Comparison of ENCODE assay signal across 8 cellular contexts in genomic region chr14:23953464-23954278, GRCh38. TPM values are rescaled to one million over a fixed set of nuclear protein-coding genes. Genes with fewer than 3 reads are reported as not detected.
DNase-seq lines count a peak whose midpoint lies in the region; ATAC-seq and TF ChIP-seq lines count a peak whose summit lies in the region.

Gene DHRS4 (plus strand): TSS chr14:23953770. CDS start chr14:23953789, 19 bp downstream.

- peak within 1 kb of the TSS; percentile 88 for H3K9ac ChIP-seq in fibroblast of lung (ENCODE audit: insufficient read depth, low read length)

- DNase-seq in Daoy (ENCODE audit: low read depth): peak; percentile 93
- peak; percentile 80 to 88 for DNase-seq in Kasumi-1 (lab: John Stamatoyannopoulos, UW)
- peak; percentile 81 for DNase-seq in RPMI7951 (ENCODE audit: low read depth)
- DNase-seq in activated T-helper 1 cell treated with anti-CD3 and anti-CD28 coated beads, Interleukin-12 subunit alpha, Interleukin-12 subunit beta, Interleukin-2, Interleukin-4 antibody, amounts not matched to agents 30 ng/mL and 10 ng/mL and 1 ng/mL, durations not matched to agents 14 hours and 24 hours and 36 hours (ENCODE audit: low spot score): peak; percentile 71
- DNase-seq in fibroblast of lung (ENCODE audit: low read depth in 2 of 2): peak; percentile 83 to 85
- DNase-seq in natural killer cell: peak; percentile 67
- peak; percentile 73 for DNase-seq in stimulated activated naive CD4-positive, alpha-beta T cell treated with Interleukin-2 at 50 U/mL for 16 hours (lab: John Stamatoyannopoulos, UW)

- no peaks in the 10 kb centered on the region for H3K79me2 ChIP-seq in fibroblast of lung (ENCODE audit: control insufficient read depth, insufficient read depth, low read length)

- H3K27me3 ChIP-seq in fibroblast of lung (ENCODE audit: control insufficient read depth, insufficient read depth, low read length): no peaks in the 10 kb centered on the region

- no peaks in the 10 kb centered on the region for H3K4me1 ChIP-seq in fibroblast of lung (ENCODE audit: control insufficient read depth, extremely low read depth, insufficient read depth, low read length)

- H3K9me3 ChIP-seq in fibroblast of lung (ENCODE audit: control insufficient read depth, insufficient read depth, low read depth, low read length): no peaks in the 10 kb centered on the region

- H4K20me1 ChIP-seq in fibroblast of lung (ENCODE audit: control insufficient read depth, extremely low read depth, insufficient read depth, low read length): no peaks in the 10 kb centered on the region

- TF ChIP-seq CTCF in fibroblast of lung (conservative IDR thresholded peaks at IDR 0.05 in 1 of 2, IDR thresholded peaks at IDR 0.05 in 1 of 2; ENCODE audit: low read depth in 1 of 2, low read length in 2 of 2) (peak; percentile 90 to 92), natural killer cell (IDR thresholded peaks at IDR 0.05) (peak; percentile 78)

- peak within 1 kb of the TSS; percentile 76 for H3K27ac ChIP-seq in fibroblast of lung (ENCODE audit: insufficient read depth, low read length)

- no peaks in the 10 kb centered on the region for H3K27me3 Mint-ChIP-seq in activated T-helper 1 cell treated with anti-CD3 and anti-CD28 coated beads, Interleukin-12 subunit alpha, Interleukin-12 subunit beta, Interleukin-2, Interleukin-4 antibody, amounts not matched to agents 30 ng/mL and 10 ng/mL and 1 ng/mL, durations not matched to agents 14 hours and 24 hours and 36 hours (ENCODE audit: insufficient read depth)
- no peaks in the 10 kb centered on the region for H3K27me3 Mint-ChIP-seq in natural killer cell (ENCODE audit: low read depth in 2 of 2)

- intact Hi-C loops in activated T-helper 1 cell treated with anti-CD3 and anti-CD28 coated beads, Interleukin-12 subunit alpha, Interleukin-12 subunit beta, Interleukin-2, Interleukin-4 antibody, amounts not matched to agents 30 ng/mL and 10 ng/mL and 1 ng/mL, durations not matched to agents 14 hours and 24 hours and 36 hours (cut with micrococcal nuclease): loop anchor here (1.0 to 2.0 kb wide), 6 partner anchors 23 to 364 kb away; no protein-coding TSS in a partner anchor
- intact Hi-C loops in natural killer cell (cut with micrococcal nuclease): loop anchor here (1.0 kb wide), 2 partner anchors 321 to 364 kb away; no protein-coding TSS in a partner anchor

- peak within 1 kb of the TSS; percentile 92 for H3K4me2 ChIP-seq in fibroblast of lung (ENCODE audit: extremely low read depth, insufficient read depth, low read length)

- peak within 1 kb of the TSS; percentile 94 for H2AFZ ChIP-seq in fibroblast of lung (ENCODE audit: low read length)

- peak; percentile 91 for ATAC-seq in GM21825 (IDR thresholded peaks at IDR 0.05; ENCODE audit: unreplicated experiment)
- ATAC-seq in natural killer cell: peak; percentile 88 to 94 (median 89)

- peak within 1 kb of the TSS; percentile 84 to 94 (median 88) for H3K4me3 ChIP-seq in fibroblast of lung (replicated peaks in 1 of 4; ENCODE audit: control extremely low read depth in 1 of 4, insufficient read depth in 1 of 4, low read depth in 3 of 4, low read length in 4 of 4)

- H3K27ac Mint-ChIP-seq in activated T-helper 1 cell treated with anti-CD3 and anti-CD28 coated beads, Interleukin-12 subunit alpha, Interleukin-12 subunit beta, Interleukin-2, Interleukin-4 antibody, amounts not matched to agents 30 ng/mL and 10 ng/mL and 1 ng/mL, durations not matched to agents 14 hours and 24 hours and 36 hours: peak within 1 kb of the TSS; percentile 81
- peak within 1 kb of the TSS; percentile 85 to 95 for H3K27ac Mint-ChIP-seq in natural killer cell

- H3K9me3 Mint-ChIP-seq in activated T-helper 1 cell treated with anti-CD3 and anti-CD28 coated beads, Interleukin-12 subunit alpha, Interleukin-12 subunit beta, Interleukin-2, Interleukin-4 antibody, amounts not matched to agents 30 ng/mL and 10 ng/mL and 1 ng/mL, durations not matched to agents 14 hours and 24 hours and 36 hours: peaks cover 7% of the 10 kb centered on the region
- no peaks in the 10 kb centered on the region for H3K9me3 Mint-ChIP-seq in natural killer cell

- H3K4me3 Mint-ChIP-seq in activated T-helper 1 cell treated with anti-CD3 and anti-CD28 coated beads, Interleukin-12 subunit alpha, Interleukin-12 subunit beta, Interleukin-2, Interleukin-4 antibody, amounts not matched to agents 30 ng/mL and 10 ng/mL and 1 ng/mL, durations not matched to agents 14 hours and 24 hours and 36 hours: peak within 1 kb of the TSS; percentile 92
- peak within 1 kb of the TSS; percentile 92 for H3K4me3 Mint-ChIP-seq in natural killer cell

- H3K36me3 ChIP-seq in fibroblast of lung (ENCODE audit: control insufficient read depth, insufficient read depth, low read length): no peaks in the 10 kb centered on the region

- peaks cover 4% of the 10 kb centered on the region for H3K36me3 Mint-ChIP-seq in activated T-helper 1 cell treated with anti-CD3 and anti-CD28 coated beads, Interleukin-12 subunit alpha, Interleukin-12 subunit beta, Interleukin-2, Interleukin-4 antibody, amounts not matched to agents 30 ng/mL and 10 ng/mL and 1 ng/mL, durations not matched to agents 14 hours and 24 hours and 36 hours (ENCODE audit: low read depth)
- H3K36me3 Mint-ChIP-seq in natural killer cell: no peaks in the 10 kb centered on the region

- H3K4me1 Mint-ChIP-seq in activated T-helper 1 cell treated with anti-CD3 and anti-CD28 coated beads, Interleukin-12 subunit alpha, Interleukin-12 subunit beta, Interleukin-2, Interleukin-4 antibody, amounts not matched to agents 30 ng/mL and 10 ng/mL and 1 ng/mL, durations not matched to agents 14 hours and 24 hours and 36 hours (ENCODE audit: low read depth): peaks cover 16% of the 10 kb centered on the region
- H3K4me1 Mint-ChIP-seq in natural killer cell: peaks cover 25 to 31% of the 10 kb centered on the region in 2 donors

RNA-seq across cellular contexts. Expression of gene DHRS4, which starts in this region (rescaled TPM):
- 32.0 and 52.7 TPM in 2 replicates for total RNA-seq in Daoy (2014; rRNA removed; shearing (Covaris generic))
- 25.1 and 48.0 TPM in 2 replicates for total RNA-seq in RPMI7951 (2014; rRNA removed; shearing (Covaris generic))
- 13.9 and 18.4 TPM in 2 replicates for total RNA-seq in activated T-helper 1 cell treated with anti-CD3 and anti-CD28 coated beads, Interleukin-12 subunit alpha, Interleukin-12 subunit beta, Interleukin-2, Interleukin-4 antibody, amounts not matched to agents 30 ng/mL and 10 ng/mL and 1 ng/mL, durations not matched to agents 14 hours and 24 hours and 36 hours
- total RNA-seq in fibroblast of lung (51.9 and 54.7 TPM in 2 replicates), natural killer cell (10 to 100 TPM in 1 of 3 donors, 1 to 10 TPM in 2; 7.5 to 10.1 (median 9.9) TPM)
- 28.9 and 30.5 TPM in 2 replicates for polyA plus RNA-seq in fibroblast of lung
- polyA plus RNA-seq in fibroblast of lung (2012): 50.4 and 52.7 TPM in 2 replicates
- 9.7 and 24.7 TPM in 2 replicates for polyA minus RNA-seq in fibroblast of lung (ENCODE audit: low replicate concordance)

Comparison
In these comparisons a context has a peak if more than half of its experiments do, and no peak if none do; other contexts are left out.
1. Peak in every context shown above with its lines: DNase-seq, ATAC-seq, H3K4me3 ChIP-seq and H3K27ac ChIP-seq.